Comparison of ENCODE assay signal across 8 cellular contexts in genomic region chr17:67629963-67630320, GRCh38.
DNase-seq lines count a peak whose midpoint lies in the region; ATAC-seq and TF ChIP-seq lines count a peak whose summit lies in the region.

No MANE protein-coding gene starts in this region.

- H3K27ac ChIP-seq in PC-3 (ENCODE audit: low read length) (peak overlapping the region; percentile 3; the same call in 1 of the 2 replicates), coronary artery (no peak overlapping the region)

- H3K79me2 ChIP-seq in PC-3 (ENCODE audit: low read length): no peaks in the 10 kb centered on the region

- no TSS peak for BruUV-seq in PC-3 (replicated peaks; lab: Mats Ljungman, UMichigan)

- peak; percentile 82 for DNase-seq in AG10803 (ENCODE audit: low read depth)
- peak; percentile 79 for DNase-seq in HCEC 1CT
- peak; percentile 80 for DNase-seq in PC-3
- peak; percentile 73 to 85 for DNase-seq in foreskin fibroblast
- DNase-seq in coronary artery (ENCODE audit: low spot score): no peak

- H3K27me3 ChIP-seq in PC-3 (ENCODE audit: low read length): no peaks in the 10 kb centered on the region
- H3K27me3 ChIP-seq in skeletal muscle satellite cell (ENCODE audit: control insufficient read depth, insufficient read depth, low read length): no peaks in the 10 kb centered on the region

- H3K4me3 ChIP-seq in AG10803 (ENCODE audit: low read length) (no peak overlapping the region), PC-3 (ENCODE audit: low read length) (no peak overlapping the region), foreskin fibroblast (ENCODE audit: low read depth in 1 of 2, low read length in 2 of 2) (no peak overlapping the region), skeletal muscle satellite cell (ENCODE audit: low read length) (no peak overlapping the region), coronary artery (no peak overlapping the region)

- peak overlapping the region; percentile 36; the same call in 1 of the 2 replicates for H2AFZ ChIP-seq in PC-3 (ENCODE audit: low read length)

- ATAC-seq in PC-3 (peak; percentile 87), HG03521 (IDR thresholded peaks at IDR 0.05; ENCODE audit: unreplicated experiment) (no peak), GM21423 (IDR thresholded peaks at IDR 0.05; ENCODE audit: unreplicated experiment) (no peak)

- H4K20me1 ChIP-seq in PC-3 (ENCODE audit: low read length): no peaks in the 10 kb centered on the region

- H3K36me3 ChIP-seq in PC-3 (ENCODE audit: low read depth, low read length): no peaks in the 10 kb centered on the region
- H3K36me3 ChIP-seq in skeletal muscle satellite cell (ENCODE audit: insufficient read depth, low read length): peaks cover 9% of the 10 kb centered on the region

- H3K4me1 ChIP-seq in PC-3 (ENCODE audit: insufficient read depth, low read length) (no peaks in the 10 kb centered on the region), skeletal muscle satellite cell (ENCODE audit: control insufficient read depth, insufficient read depth, low read length) (peaks cover 5% of the 10 kb centered on the region)

- peak; percentile 86 for TF ChIP-seq CTCF in AG10803 (conservative IDR thresholded peaks at IDR 0.05; ENCODE audit: low read length)
- TF ChIP-seq CTCF in PC-3 (conservative IDR thresholded peaks at IDR 0.05; ENCODE audit: low read depth, low read length): peak; percentile 82
- TF ChIP-seq CTCF in foreskin fibroblast (IDR thresholded peaks at IDR 0.05; ENCODE audit: low read depth, low read length): peak; percentile 66
- TF ChIP-seq CTCF in coronary artery (IDR thresholded peaks at IDR 0.05): no peak

- no peaks in the 10 kb centered on the region for H3F3A ChIP-seq in PC-3 (ENCODE audit: low read length, unreplicated experiment)

- POLR2A ChIA-PET in PC-3 (lab: Charles Lee; ENCODE audit: unreplicated experiment): no interaction called here

- H3K9me2 ChIP-seq in PC-3 (replicated peaks; ENCODE audit: low read length): no peaks in the 10 kb centered on the region

- H3K9me3 ChIP-seq in PC-3 (ENCODE audit: low read length): no peaks in the 10 kb centered on the region
- H3K9me3 ChIP-seq in skeletal muscle satellite cell (replicated peaks; ENCODE audit: low read length): no peaks in the 10 kb centered on the region

- no peak overlapping the region for H3K4me2 ChIP-seq in PC-3 (ENCODE audit: low read length)
- H3K4me2 ChIP-seq in skeletal muscle satellite cell (ENCODE audit: low read length): peak overlapping the region; percentile 66

- CTCF ChIA-PET in PC-3 (lab: Charles Lee): no interaction called here

- intact Hi-C loops in PC-3 (cut with micrococcal nuclease): loop anchor here (1.0 kb wide), 3 partner anchors 155 to 256 kb away; no protein-coding TSS in a partner anchor

- H3K9ac ChIP-seq in PC-3 (ENCODE audit: low read length) (no peak overlapping the region), skeletal muscle satellite cell (ENCODE audit: low read depth, low read length) (no peak overlapping the region)
